Comparison of ENCODE assay signal across 18 cellular contexts in the genomic region with DNA sequence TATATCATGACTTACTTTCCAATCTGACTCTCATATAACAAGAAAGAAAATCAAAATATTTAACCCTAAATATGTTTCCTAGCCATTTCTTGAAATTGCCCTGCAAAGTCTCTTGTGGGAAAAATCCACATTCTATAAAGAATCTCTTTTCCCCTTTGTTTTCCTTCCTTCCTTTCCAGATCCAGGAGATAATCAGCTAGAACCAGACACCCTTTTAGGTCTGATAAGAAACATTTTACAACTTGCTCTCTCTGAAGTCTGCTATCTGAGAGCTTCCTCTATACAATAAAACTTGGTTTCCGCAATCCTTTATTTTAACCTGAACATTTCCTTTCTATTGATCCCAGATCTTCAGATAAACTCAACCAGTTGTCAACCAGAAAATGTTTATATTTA.
DNase-seq lines count a peak whose midpoint lies in the region; ATAC-seq, FAIRE-seq and TF ChIP-seq lines count a peak whose summit lies in the region.
"Had no signal": no experiment of that assay in that cellular context is flagged by ENCODE, and none has a peak within 500 bp of the region (broad histone marks: within the 10 kb centered on the region; RNA-seq: fewer than 3 reads in every experiment).

No MANE protein-coding gene starts in this region.

- H3K9me3 ChIP-seq in Panc1 (ENCODE audit: control insufficient read depth, insufficient read depth, low read depth, low read length) (no peaks in the 10 kb centered on the region), hepatocyte (ENCODE audit: low read depth) (no peaks in the 10 kb centered on the region)
- H3K9me3 ChIP-seq: A549, BE2C, HAP-1 had no signal

- intact Hi-C loops in Panc1 (cut with micrococcal nuclease; ENCODE audit: unreplicated experiment): no loop called here

- no peaks in the 10 kb centered on the region for H3K9me3 Mint-ChIP-seq in stimulated activated memory B cell treated with anti-CD40 and anti-IgM and Interleukin-4, amounts not matched to agents 10 μg/mL and 1 μg/mL and 100 μg/mL, for 72 hours
- H3K9me3 Mint-ChIP-seq: CD4-positive, alpha-beta memory T cell had no signal

- H4K20me1 ChIP-seq in hepatocyte (ENCODE audit: insufficient read depth, poor library complexity, severe bottlenecking): no peaks in the 10 kb centered on the region

- H3K4me1 Mint-ChIP-seq in stimulated activated memory B cell treated with anti-CD40 and anti-IgM and Interleukin-4, amounts not matched to agents 10 μg/mL and 1 μg/mL and 100 μg/mL, for 72 hours: peaks cover 23% of the 10 kb centered on the region
- H3K4me1 Mint-ChIP-seq: CD4-positive, alpha-beta memory T cell had no signal

- H3K27ac Mint-ChIP-seq in stimulated activated memory B cell treated with anti-CD40 and anti-IgM and Interleukin-4, amounts not matched to agents 10 μg/mL and 1 μg/mL and 100 μg/mL, for 72 hours: peak overlapping the region; percentile 8
- H3K27ac Mint-ChIP-seq: CD4-positive, alpha-beta memory T cell had no signal

- WGBS in hepatocyte (ENCODE audit: low lambda C conversion rate, missing lambda C conversion rate): 76% methylated on average over 1 of the region's 1 CpG

- H3K36me3 Mint-ChIP-seq in stimulated activated memory B cell treated with anti-CD40 and anti-IgM and Interleukin-4, amounts not matched to agents 10 μg/mL and 1 μg/mL and 100 μg/mL, for 72 hours: no peaks in the 10 kb centered on the region
- H3K36me3 Mint-ChIP-seq: CD4-positive, alpha-beta memory T cell had no signal

- H3K27me3 ChIP-seq in Panc1 (ENCODE audit: control insufficient read depth, insufficient read depth, low read length): no peaks in the 10 kb centered on the region
- H3K27me3 ChIP-seq in hepatocyte: no peaks in the 10 kb centered on the region
- H3K27me3 ChIP-seq: BE2C had no signal

- H3K9me2 ChIP-seq in hepatocyte (replicated peaks; ENCODE audit: insufficient read depth): no peaks in the 10 kb centered on the region

- H3K79me2 ChIP-seq in hepatocyte: no peaks in the 10 kb centered on the region

- H3K4me1 ChIP-seq in Panc1 (ENCODE audit: control insufficient read depth, insufficient read depth, low read length): peaks cover 36% of the 10 kb centered on the region
- H3K4me1 ChIP-seq in hepatocyte (ENCODE audit: insufficient read depth): peaks cover 32% of the 10 kb centered on the region
- H3K4me1 ChIP-seq: BE2C, HAP-1 had no signal

- H3K36me3 ChIP-seq in Panc1 (ENCODE audit: control insufficient read depth, insufficient read depth, low read length) (no peaks in the 10 kb centered on the region), hepatocyte (replicated peaks; ENCODE audit: insufficient read depth, low read depth) (no peaks in the 10 kb centered on the region)
- H3K36me3 ChIP-seq: BE2C, HAP-1 had no signal

- DNase-seq in GM12892 (ENCODE audit: insufficient read length) (no peak), Panc1 (ENCODE audit: low read depth, low spot score) (no peak), hepatocyte (ENCODE audit: low spot score) (no peak)
- DNase-seq in stimulated activated CD4-positive, alpha-beta T cell treated with anti-CD3 and anti-CD28 coated beads, Interleukin-12 subunit alpha, Interleukin-12 subunit beta, amount 100 ng/mL, for 4 hours: no peak
- no peak for DNase-seq in central memory CD4-positive, alpha-beta T cell
- no peak for DNase-seq in activated CD4-positive, CD25-positive, alpha-beta regulatory T cell treated with anti-CD3 and anti-CD28 coated beads, Interleukin-2, amount 50 U/mL, for 72 hours
- DNase-seq: BE2C; CD4-positive, alpha-beta memory T cell; DMS153; DMS79 treated with DMSO at 0.1 percent for 48 hours; EL had no signal

- no TSS peak for BruUV-seq in Panc1 (replicated peaks; lab: Mats Ljungman, UMichigan)

- peak overlapping the region; percentile 23; the same call in 1 of the 2 replicates for H3K27ac ChIP-seq in Panc1 (ENCODE audit: low read length)
- H3K27ac ChIP-seq in hepatocyte: peak overlapping the region; percentile 41
- H3K27ac ChIP-seq: C4-2B had no signal

- in situ Hi-C loops in Panc1 (cut with HindIII; ENCODE audit: low pct_unique_long_range_greater_than_20kb, low sequenced_read_pairs): no loop called here

- POLR2A ChIA-PET in Panc1 (lab: Charles Lee): no interaction called here

- ATAC-seq in Panc1: no peak
- ATAC-seq in stimulated activated memory B cell treated with anti-CD40 and anti-IgM and Interleukin-4, amounts not matched to agents 10 μg/mL and 1 μg/mL and 100 μg/mL, for 72 hours: no peak
- ATAC-seq: A549 had no signal

- CTCF ChIA-PET in Panc1 (lab: Charles Lee): no interaction called here

- H3K4me3 ChIP-seq in Panc1 (ENCODE audit: low read depth in 2 of 2, low read length in 2 of 2) (no peak overlapping the region), hepatocyte (no peak overlapping the region)
- H3K4me3 ChIP-seq: A549, HAP-1 had no signal

- no peak overlapping the region for H3K4me3 Mint-ChIP-seq in stimulated activated memory B cell treated with anti-CD40 and anti-IgM and Interleukin-4, amounts not matched to agents 10 μg/mL and 1 μg/mL and 100 μg/mL, for 72 hours
- H3K4me3 Mint-ChIP-seq: CD4-positive, alpha-beta memory T cell had no signal

- H3K4me2 ChIP-seq in hepatocyte: no peak overlapping the region
- H3K4me2 ChIP-seq: A549 had no signal

- TF ChIP-seq CTCF in Panc1 (IDR thresholded peaks at IDR 0.05) (no peak), hepatocyte (IDR thresholded peaks at IDR 0.05; ENCODE audit: poor library complexity) (no peak)

- FAIRE-seq in GM12892 (lab: Jason Lieb, UNC): peak; percentile 67
- FAIRE-seq: A549, D721Med, G401.6, H1 had no signal

- H3K27me3 Mint-ChIP-seq in stimulated activated memory B cell treated with anti-CD40 and anti-IgM and Interleukin-4, amounts not matched to agents 10 μg/mL and 1 μg/mL and 100 μg/mL, for 72 hours: no peaks in the 10 kb centered on the region

- H2AFZ ChIP-seq in hepatocyte: no peak overlapping the region

- TF ChIP-seq POLR2A in GM12892 (IDR thresholded peaks at IDR 0.05; ENCODE audit: low read depth, low read length): no peak
